In genomic region chr10:112140110-112140755, GRCh38 we compare ENCODE assay signal across 1 cellular context.
TF ChIP-seq lines count a peak whose summit lies in the region.

No MANE protein-coding gene starts in this region.

TF ChIP-seq in HCT116, 20 proteins besides CTCF, POLR2A, EP300 and RAD21 (continued from another document):
- no peak for TF ChIP-seq REST (IDR thresholded peaks at IDR 0.05; ENCODE audit: low read depth)
- TF ChIP-seq CEBPB (IDR thresholded peaks at IDR 0.05; ENCODE audit: low read depth): no peak
- no peak for TF ChIP-seq ZNF274 (IDR thresholded peaks at IDR 0.05; ENCODE audit: low read depth, low read length)
- no peak for TF ChIP-seq TCF7L2 (IDR thresholded peaks at IDR 0.05; ENCODE audit: borderline replicate concordance, extremely low read depth, insufficient read depth, insufficient read length)
- no peak; the same call in 1 of the 2 replicates for TF ChIP-seq CBX3 (IDR thresholded peaks at IDR 0.05; ENCODE audit: low read depth)
- no peak for TF ChIP-seq SIN3A (IDR thresholded peaks at IDR 0.05; ENCODE audit: low read depth)
- no peak for TF ChIP-seq EZH2phosphoT487 (IDR thresholded peaks at IDR 0.05; ENCODE audit: borderline replicate concordance)
- TF ChIP-seq JUND (IDR thresholded peaks at IDR 0.05): no peak
- TF ChIP-seq SRF (IDR thresholded peaks at IDR 0.05; ENCODE audit: low read depth): no peak
- no peak for TF ChIP-seq FOSL1 (IDR thresholded peaks at IDR 0.05; ENCODE audit: low read depth)
- TF ChIP-seq SP1 (IDR thresholded peaks at IDR 0.05; ENCODE audit: low read depth): no peak
